Comparison of ENCODE assay signal across 29 cellular contexts in genomic region chr2:69471793-69472192, GRCh38.
"Had no signal": no experiment of that assay in that cellular context is flagged by ENCODE, and none has a peak within 500 bp of the region (broad histone marks: within the 10 kb centered on the region; RNA-seq: fewer than 3 reads in every experiment).

No MANE protein-coding gene starts in this region.

- H3K4me3 ChIP-seq: colonic mucosa, dorsolateral prefrontal cortex, gastroesophageal sphincter, lung, ovary, prostate gland, skin epidermis, suprapubic skin, tibial artery had no signal

- H3K27me3 ChIP-seq: colonic mucosa, dorsolateral prefrontal cortex, gastroesophageal sphincter, ovary, suprapubic skin, tibial artery had no signal

- H3K4me1 ChIP-seq: colonic mucosa, gastroesophageal sphincter, prostate gland, tibial artery had no signal

- H3K9me3 Mint-ChIP-seq: activated T-cell treated with anti-CD3 and anti-CD28 coated beads, Interleukin-2, amount 50 U/mL, for 24 hours; stimulated activated memory B cell treated with anti-CD40 and anti-IgM and Interleukin-4, amounts not matched to agents 10 μg/mL and 1 μg/mL and 100 μg/mL, for 72 hours; stimulated activated naive CD8-positive, alpha-beta T cell treated with anti-CD3 and anti-CD28 coated beads, Interleukin-15, amount 100 ng/mL, for 72 hours had no signal

- H3K36me3 ChIP-seq: colonic mucosa, ovary, prostate gland, suprapubic skin, WERI-Rb-1 had no signal

- H3K27me3 Mint-ChIP-seq: activated T-cell treated with anti-CD3 and anti-CD28 coated beads, Interleukin-2, amount 50 U/mL, for 24 hours; stimulated activated memory B cell treated with anti-CD40 and anti-IgM and Interleukin-4, amounts not matched to agents 10 μg/mL and 1 μg/mL and 100 μg/mL, for 72 hours; stimulated activated naive CD8-positive, alpha-beta T cell treated with anti-CD3 and anti-CD28 coated beads, Interleukin-15, amount 100 ng/mL, for 72 hours had no signal

- H3K4me3 Mint-ChIP-seq: activated T-cell treated with anti-CD3 and anti-CD28 coated beads, Interleukin-2, amount 50 U/mL, for 24 hours; stimulated activated memory B cell treated with anti-CD40 and anti-IgM and Interleukin-4, amounts not matched to agents 10 μg/mL and 1 μg/mL and 100 μg/mL, for 72 hours; stimulated activated naive CD8-positive, alpha-beta T cell treated with anti-CD3 and anti-CD28 coated beads, Interleukin-15, amount 100 ng/mL, for 72 hours had no signal

- H3K27ac Mint-ChIP-seq: activated T-cell treated with anti-CD3 and anti-CD28 coated beads, Interleukin-2, amount 50 U/mL, for 24 hours; stimulated activated memory B cell treated with anti-CD40 and anti-IgM and Interleukin-4, amounts not matched to agents 10 μg/mL and 1 μg/mL and 100 μg/mL, for 72 hours had no signal

- H3K9me3 ChIP-seq: colonic mucosa, gastroesophageal sphincter, ovary, prostate gland, suprapubic skin, tibial artery had no signal

- ATAC-seq: activated CD4-positive, CD25-positive, alpha-beta regulatory T cell treated with anti-CD3 and anti-CD28 coated beads, Interleukin-2, amount 50 U/mL, for 24 hours; gastroesophageal sphincter; sciatic nerve; stimulated activated memory B cell treated with anti-CD40 and anti-IgM and Interleukin-4, amounts not matched to agents 10 μg/mL and 1 μg/mL and 100 μg/mL, for 72 hours; stimulated activated naive CD8-positive, alpha-beta T cell treated with anti-CD3 and anti-CD28 coated beads, Interleukin-15, amount 100 ng/mL, for 72 hours had no signal

- H3K36me3 Mint-ChIP-seq: stimulated activated memory B cell treated with anti-CD40 and anti-IgM and Interleukin-4, amounts not matched to agents 10 μg/mL and 1 μg/mL and 100 μg/mL, for 72 hours had no signal

- H3K27ac ChIP-seq: colonic mucosa, gastroesophageal sphincter, ovary, prostate gland, skin epidermis, suprapubic skin, tibial artery, WERI-Rb-1 had no signal

- DNase-seq: activated CD4-positive, alpha-beta T cell treated with anti-CD3 and anti-CD28 coated beads for 48 hours; activated CD4-positive, alpha-beta T cell treated with anti-CD3 and anti-CD28 coated beads, Interleukin-2, amount 50 U/mL, for 48 hours; activated CD8-positive, alpha-beta memory T cell treated with anti-CD3 and anti-CD28 coated beads, Interleukin-2, amount 50 U/mL, for 4 hours; activated gamma-delta T cell; activated naive CD4-positive, alpha-beta T cell treated with anti-CD3 and anti-CD28 coated beads, Interleukin-2, amount 50 U/mL, for 16 hours; activated T-cell treated with anti-CD3 and anti-CD28 coated beads, Interleukin-2, amount 50 U/mL, for 24 hours; anterior cingulate cortex; cerebellar nuclear complex; colonic mucosa; dorsolateral prefrontal cortex; effector memory CD4-positive, alpha-beta T cell; hippocampal formation; kidney; mesendoderm; ovary; retina; stimulated activated CD4-positive, alpha-beta T cell treated with anti-CD3 and anti-CD28 coated beads, Interleukin-4, amount 100 ng/mL, for 24 hours; stimulated activated naive CD8-positive, alpha-beta T cell treated with anti-CD3 and anti-CD28 coated beads, Interleukin-15, amount 100 ng/mL, for 72 hours; T1000; tibial artery; WERI-Rb-1 had no signal
